Comparison of ENCODE assay signal across 17 cellular contexts in genomic region chr17:64657610-64658125, GRCh38. TPM values are rescaled to one million over a fixed set of nuclear protein-coding genes. Genes with fewer than 3 reads are reported as not detected.
DNase-seq lines count a peak whose midpoint lies in the region; ATAC-seq, FAIRE-seq and TF ChIP-seq lines count a peak whose summit lies in the region.
"Had no signal": no experiment of that assay in that cellular context is flagged by ENCODE, and none has a peak within 500 bp of the region (broad histone marks: within the 10 kb centered on the region; RNA-seq: fewer than 3 reads in every experiment).

No MANE protein-coding gene starts in this region.

- TF ChIP-seq POLR2A in K562 (conservative IDR thresholded peaks at IDR 0.05) (no peak), uterus (IDR thresholded peaks at IDR 0.05) (no peak)

- H3K9me3 Mint-ChIP-seq in HFFc6 = peaks cover 5% of the 10 kb centered on the region; the same call in 1 of the 2 replicates
- H3K9me3 Mint-ChIP-seq in naive thymus-derived CD4-positive, alpha-beta T cell = peaks cover 0 to 2% (median 0%) of the 10 kb centered on the region in 11 donors
- H3K9me3 Mint-ChIP-seq: memory B cell had no signal

- H4K20me1 ChIP-seq in K562 (replicated peaks; ENCODE audit: control insufficient read depth, insufficient read depth, low read length) = no peaks in the 10 kb centered on the region

- H3K9me3 ChIP-seq in K562 (replicated peaks; ENCODE audit: control insufficient read depth, insufficient read depth, low read depth, low read length) (no peaks in the 10 kb centered on the region), uterus (no peaks in the 10 kb centered on the region)
- H3K9me3 ChIP-seq in naive thymus-derived CD4-positive, alpha-beta T cell (ENCODE audit: control insufficient read depth in 2 of 3, low read length in 3 of 3) = no peaks in the 10 kb centered on the region
- H3K9me3 ChIP-seq: BE2C, ovary, tibial artery had no signal

- no peak for TF ChIP-seq EP300 in K562 (IDR thresholded peaks at IDR 0.05; ENCODE audit: low read length)

- CTCF ChIA-PET in K562 (lab: Yijun Ruan, JAX; ENCODE audit: low intra/inter-chr PET ratio) = no interaction called here
- CTCF ChIA-PET in naive thymus-derived CD4-positive, alpha-beta T cell (lab: Charles Lee) = interaction anchor here (0.7 to 1.1 kb wide), 2 partner anchors 8 to 11 kb away, joined by 3 read pairs; no protein-coding TSS in a partner anchor

- no peak overlapping the region for H3K4me2 ChIP-seq in K562 (ENCODE audit: insufficient read depth, low read length)

- no peak for TF ChIP-seq RAD21 in K562 (CRISPR knock-in tag; conservative IDR thresholded peaks at IDR 0.05 in 1 of 2, IDR thresholded peaks at IDR 0.05 in 1 of 2)

- peak overlapping the region; percentile 100 for H3K4me3 Mint-ChIP-seq in HFFc6
- H3K4me3 Mint-ChIP-seq in naive thymus-derived CD4-positive, alpha-beta T cell = peak overlapping the region in 7 of 10 donors; percentile 4 to 64 (median 36)
- H3K4me3 Mint-ChIP-seq: memory B cell, WTC11 had no signal

- H3K4me3 ChIP-seq in AG09309 (ENCODE audit: control insufficient read depth, low read depth, low read length) (peak overlapping the region; percentile 17), K562 (no peak overlapping the region), uterus (no peak overlapping the region)
- H3K4me3 ChIP-seq in naive thymus-derived CD4-positive, alpha-beta T cell (ENCODE audit: low read length) = no peak overlapping the region
- H3K4me3 ChIP-seq: ovary, tibial artery had no signal

- in situ Hi-C loops in K562 (cut with MboI) = loop anchor here (10.0 kb wide), 1 partner anchor 333 kb away; no protein-coding TSS in a partner anchor

- POLR2A ChIA-PET in K562 (lab: Yijun Ruan, JAX) = interaction anchor here (1.0 to 1.7 kb wide), 3 partner anchors 36 to 161 kb away, joined by 3 to 6 read pairs (median 3); partner anchors contain the start of genes DDX5 and POLG2
- POLR2A ChIA-PET in naive thymus-derived CD4-positive, alpha-beta T cell (lab: Charles Lee) = interaction anchor here (0.6 to 1.1 kb wide), 4 partner anchors 44 to 202 kb away, joined by 3 to 5 read pairs (median 4); no protein-coding TSS in a partner anchor

- H3K4me1 Mint-ChIP-seq in HFFc6 (ENCODE audit: low read depth) = peaks cover 53% of the 10 kb centered on the region
- peaks cover 38 to 67% (median 63%) of the 10 kb centered on the region in 7 donors for H3K4me1 Mint-ChIP-seq in naive thymus-derived CD4-positive, alpha-beta T cell

- H3K36me3 ChIP-seq in K562 (ENCODE audit: control insufficient read depth, insufficient read depth, low read length) (no peaks in the 10 kb centered on the region), uterus (no peaks in the 10 kb centered on the region)
- H3K36me3 ChIP-seq in naive thymus-derived CD4-positive, alpha-beta T cell (ENCODE audit: control insufficient read depth in 2 of 3, insufficient read depth in 3 of 3, low read length in 3 of 3) = no peaks in the 10 kb centered on the region
- H3K36me3 ChIP-seq: BE2C, ovary, tibial artery had no signal

- no peak for ATAC-seq in K562
- ATAC-seq in naive thymus-derived CD4-positive, alpha-beta T cell = no peak
- ATAC-seq: WTC11 had no signal

- no peak overlapping the region for H2AFZ ChIP-seq in K562 (ENCODE audit: low read depth, low read length)

- no TSS peak for BruUV-seq in K562 (replicated peaks; lab: Mats Ljungman, UMichigan)

- no peak overlapping the region for H3K9ac ChIP-seq in K562 (ENCODE audit: insufficient read depth in 1 of 2, low read depth in 2 of 2, low read length in 2 of 2)

- no peak for FAIRE-seq in K562 (lab: Jason Lieb, UNC)

- TF ChIP-seq CTCF in AG09309 (IDR thresholded peaks at IDR 0.05; ENCODE audit: control insufficient read depth, insufficient read depth, low read depth, low read length, missing control alignments) (no peak), HFFc6 (IDR thresholded peaks at IDR 0.05) (no peak), K562 (IDR thresholded peaks at IDR 0.05 in 2 of 3, conservative IDR thresholded peaks at IDR 0.05 in 1 of 3; ENCODE audit: insufficient read depth in 2 of 3, low read depth in 1 of 3, low read length in 3 of 3) (no peak), uterus (IDR thresholded peaks at IDR 0.05) (no peak)

- intact Hi-C loops in K562 (cut with micrococcal nuclease) (no loop called here), uterus (cut with DNase I; ENCODE audit: low total_unique reads) (no loop called here), posterior cingulate gyrus (cut with DNase I) (no loop called here)
- intact Hi-C loops in naive thymus-derived CD4-positive, alpha-beta T cell (cut with micrococcal nuclease) = no loop called here

- H3K27ac Mint-ChIP-seq in HFFc6 = peak overlapping the region; percentile 66
- peak overlapping the region in 4 of 9 donors; percentile 8 to 61 (median 24) for H3K27ac Mint-ChIP-seq in naive thymus-derived CD4-positive, alpha-beta T cell
- H3K27ac Mint-ChIP-seq: memory B cell, WTC11 had no signal

- H3K27me3 Mint-ChIP-seq in HFFc6 (ENCODE audit: insufficient read depth) = peaks cover 2% of the 10 kb centered on the region
- H3K27me3 Mint-ChIP-seq in naive thymus-derived CD4-positive, alpha-beta T cell = no peaks in the 10 kb centered on the region
- H3K27me3 Mint-ChIP-seq: memory B cell had no signal

- H3K27ac ChIP-seq in K562 (ENCODE audit: extremely low read depth, low read depth, low read length) (no peak overlapping the region), uterus (no peak overlapping the region)
- no peak overlapping the region for H3K27ac ChIP-seq in naive thymus-derived CD4-positive, alpha-beta T cell (ENCODE audit: low read depth, low read length)
- H3K27ac ChIP-seq: ovary, tibial artery had no signal

- peaks cover 68% of the 10 kb centered on the region for H3K79me2 ChIP-seq in K562 (ENCODE audit: control insufficient read depth, insufficient read depth, low read length)

- no peaks in the 10 kb centered on the region for H3K27me3 ChIP-seq in K562 (ENCODE audit: control insufficient read depth in 2 of 2, insufficient read depth in 2 of 2, low read length in 2 of 2)
- H3K27me3 ChIP-seq in naive thymus-derived CD4-positive, alpha-beta T cell (ENCODE audit: control insufficient read depth in 2 of 2, insufficient read depth in 2 of 2, low read length in 2 of 2) = no peaks in the 10 kb centered on the region
- H3K27me3 ChIP-seq in uterus = no peaks in the 10 kb centered on the region
- H3K27me3 ChIP-seq: BE2C, ovary, tibial artery had no signal

- H3K36me3 Mint-ChIP-seq in HFFc6 (ENCODE audit: low read depth) = peaks cover 55% of the 10 kb centered on the region
- H3K36me3 Mint-ChIP-seq in naive thymus-derived CD4-positive, alpha-beta T cell = peaks cover 0 to 20% (median 4%) of the 10 kb centered on the region in 5 donors

- peaks cover 6 to 18% of the 10 kb centered on the region in 2 experiments; a peak in 4 of 5 replicates for H3K4me1 ChIP-seq in K562 (replicated peaks in 1 of 2; ENCODE audit: control insufficient read depth in 2 of 2, insufficient read depth in 2 of 2, low read length in 2 of 2)
- H3K4me1 ChIP-seq in naive thymus-derived CD4-positive, alpha-beta T cell (ENCODE audit: control insufficient read depth in 2 of 2, insufficient read depth in 2 of 2, low read length in 2 of 2) = peaks cover 13 to 14% of the 10 kb centered on the region in 2 donors
- no peaks in the 10 kb centered on the region for H3K4me1 ChIP-seq in uterus
- H3K4me1 ChIP-seq: BE2C had no signal

- H3K9me1 ChIP-seq in K562 (ENCODE audit: control insufficient read depth, insufficient read depth, low read length) = no peaks in the 10 kb centered on the region

- WGBS in K562 (ENCODE audit: insufficient coverage, low coverage, missing lambda C conversion rate) = 89% methylated on average over 6 of the region's 6 CpGs

- DNase-seq in AG09309 (ENCODE audit: low read depth) (no peak), HFFc6 (no peak), K562 (ENCODE audit: extremely low read depth in 1 of 4, low spot score in 3 of 4) (no peak), AG08396 (ENCODE audit: low spot score) (no peak), uterus (no peak), posterior cingulate gyrus (no peak), T-helper 1 cell (no peak)
- DNase-seq in naive thymus-derived CD4-positive, alpha-beta T cell = no peak
- DNase-seq: activated CD8-positive, alpha-beta memory T cell treated with anti-CD3 and anti-CD28 coated beads, Interleukin-2, amount 50 U/mL, for 48 hours; BE2C; NCI-H1930; NCI-H82; ovary; SHP77; tibial artery had no signal

TF ChIP-seq in K562, 482 proteins besides CTCF, POLR2A, EP300 and RAD21:
- TF ChIP-seq SAP30 (IDR thresholded peaks at IDR 0.05; ENCODE audit: borderline replicate concordance, insufficient read depth, low read depth, low read length, poor library complexity, severe bottlenecking) (no peak), MAZ (CRISPR knock-in tag; conservative IDR thresholded peaks at IDR 0.05 in 1 of 2, IDR thresholded peaks at IDR 0.05 in 1 of 2) (no peak), SP2 (IDR thresholded peaks at IDR 0.05; ENCODE audit: extremely low read depth, low read depth, low read length, poor library complexity, severe bottlenecking) (no peak), ZNF217 (CRISPR knock-in tag; IDR thresholded peaks at IDR 0.05) (no peak), RBM25 (IDR thresholded peaks at IDR 0.05; ENCODE audit: low read depth, low read length, severe bottlenecking) (peak; percentile 19)

RNA-seq across cellular contexts. Expression of gene SMURF2, which starts 4.4 kb away (rescaled TPM):
- total RNA-seq in HFFc6 (2021; fragmentation: NEBNext Ultra II Directional; extraction: Animal tissue kit (Norgen Biotek cat#: 25700)) = 100 to 1,000 TPM in 3 of 6 experiments, 10 to 100 TPM in 3; 92.5 to 206 (median 99.1) TPM
- total RNA-seq in K562 (2011; cell fraction: chromatin; rRNA removed; ENCODE audit: low replicate concordance) = 14.0 and 35.3 TPM in 2 replicates
- total RNA-seq in K562 (2011; cell fraction: nucleolus; rRNA removed) = 6.8 and 8.8 TPM in 2 replicates
- 12.4 and 15.6 TPM in 2 replicates for total RNA-seq in K562 (2011; cell fraction: nucleoplasm; rRNA removed)
- 11.6 and 13.0 TPM in 2 replicates for total RNA-seq in K562 (2014; rRNA removed)
- 20.5 and 22.1 TPM in 2 replicates for total RNA-seq in K562 (2014; rRNA removed; fragmentation: Illumina TruSeq; extraction: Trizol)
- total RNA-seq in K562 (2015; rRNA removed; fragmentation: Illumina TruSeq; extraction: Trizol) = 22.0 and 23.1 TPM in 2 replicates
- 15.2 and 15.7 TPM in 2 replicates for total RNA-seq in K562 (2021)
- 13.3 and 14.8 TPM in 2 replicates for polyA plus RNA-seq in K562 (2011; rRNA removed)
- polyA plus RNA-seq in K562 (2011; cell fraction: cytosol; rRNA removed) = 3.4 and 7.1 TPM in 2 replicates
- 11.5 and 13.8 TPM in 2 replicates for polyA plus RNA-seq in K562 (2011; cell fraction: nucleus; rRNA removed)
- polyA plus RNA-seq in K562 (2012) = 8.8 and 9.6 TPM in 2 replicates
- 15.9 and 16.4 TPM in 2 replicates for polyA plus RNA-seq in K562 (2014; fragmentation: Illumina TruSeq; extraction: Trizol)
- 1 to 10 TPM; 3.8 to 5.0 TPM for polyA plus RNA-seq in K562 (2014; fragmentation: Nextera tagmentation; extraction: Ambion mirVana)
- polyA plus RNA-seq in K562 (2014; rRNA removed) = 9.1 and 11.3 TPM in 2 replicates
- polyA minus RNA-seq in K562 (2011; rRNA and poly(A)+ RNA removed) = 31.6 and 34.3 TPM in 2 replicates
- 7.8 and 10.6 TPM in 2 replicates for polyA minus RNA-seq in K562 (2011; cell fraction: cytosol; rRNA and poly(A)+ RNA removed)
- polyA minus RNA-seq in K562 (2011; cell fraction: nucleus; rRNA and poly(A)+ RNA removed) = 5.8 and 19.7 TPM in 2 replicates
- total RNA-seq in naive thymus-derived CD4-positive, alpha-beta T cell = 10 to 100 TPM; 17.0 to 35.7 (median 32.1) TPM
- polyA plus RNA-seq in naive thymus-derived CD4-positive, alpha-beta T cell = 1 to 10 TPM; 8.8 to 9.6 TPM
- total RNA-seq in uterus = 10 to 100 TPM; 18.4 to 92.0 (median 37.3) TPM
